8 cellular contexts compared by ENCODE assay signal in the genomic region with DNA sequence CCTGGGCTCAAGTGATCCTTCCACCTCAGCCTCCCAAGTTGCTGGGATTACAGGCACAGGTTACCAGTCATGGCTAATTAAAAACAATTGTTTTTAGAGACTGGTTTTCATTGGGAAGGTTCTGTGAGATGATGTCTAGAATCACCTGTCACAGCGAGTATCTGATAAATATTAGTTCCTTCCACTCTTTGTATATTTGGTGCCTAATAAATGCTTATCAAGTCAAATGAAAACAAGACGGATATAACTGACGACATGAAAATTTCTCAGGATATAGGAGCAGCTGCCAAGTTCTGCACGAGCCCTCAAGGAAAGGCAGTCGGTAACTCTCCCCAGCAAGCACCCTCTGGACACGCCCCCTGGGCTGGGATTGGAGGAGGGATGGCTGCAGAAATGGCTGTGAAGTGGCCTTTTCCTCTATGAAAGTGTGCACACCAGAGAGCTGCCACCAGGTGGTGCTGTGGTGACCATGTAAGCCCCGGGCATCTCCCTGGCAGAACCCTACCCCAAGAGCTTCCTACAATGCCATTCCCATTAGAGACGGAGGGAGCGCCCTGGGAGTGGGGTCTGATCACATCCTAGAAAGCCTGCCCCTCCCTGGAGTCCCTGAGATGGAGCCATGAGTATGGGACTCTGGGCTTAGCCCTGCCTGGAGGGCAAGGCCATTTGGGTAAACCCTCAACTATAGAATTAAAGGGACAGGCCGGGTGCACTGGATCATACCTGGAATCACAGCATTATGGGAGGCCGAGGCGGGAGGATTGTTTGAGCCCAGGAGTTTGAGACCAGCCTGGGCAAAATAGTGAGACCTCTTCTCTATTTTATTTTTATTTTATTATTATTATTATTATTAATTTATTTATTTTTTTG. TPM values are rescaled to one million over a fixed set of nuclear protein-coding genes. Genes with fewer than 3 reads are reported as not detected.
DNase-seq lines count a peak whose midpoint lies in the region; ATAC-seq and TF ChIP-seq lines count a peak whose summit lies in the region.

No MANE protein-coding gene starts in this region.

- peak; percentile 99 for ATAC-seq in body of pancreas
- ATAC-seq in HG02840 (IDR thresholded peaks at IDR 0.05; ENCODE audit: low FRiP score, unreplicated experiment): no peak

- H3K4me1 ChIP-seq in body of pancreas: no peaks in the 10 kb centered on the region

- no peaks in the 10 kb centered on the region for H3K9me3 ChIP-seq in body of pancreas

- 35% methylated on average over 12 of the region's 12 CpGs for WGBS in body of pancreas, 2 donors

- no peak overlapping the region for H3K27ac ChIP-seq in body of pancreas

- no peak for TF ChIP-seq POLR2A in body of pancreas (IDR thresholded peaks at IDR 0.05)

- peak; percentile 99 for DNase-seq in DMS 273 (lab: John Stamatoyannopoulos, UW; ENCODE audit: unreplicated experiment)
- DNase-seq in HFF-Myc (ENCODE audit: extremely low read depth, low read depth): peak; percentile 94
- peak; percentile 91 for DNase-seq in NCI-H2171 (lab: John Stamatoyannopoulos, UW)
- peak; percentile 90 for DNase-seq in UCSD-AML1 (lab: John Stamatoyannopoulos, UW; ENCODE audit: unreplicated experiment)
- peak; percentile 90 to 95 (median 92) for DNase-seq in body of pancreas
- DNase-seq in iPS-NIHi11 (ENCODE audit: low spot score): peak; percentile 95
- DNase-seq in stimulated activated CD4-positive, alpha-beta T cell treated with anti-CD3 and anti-CD28 coated beads, Interleukin-12 subunit alpha, Interleukin-12 subunit beta, amount 100 ng/mL, for 48 hours (ENCODE audit: low read depth in 2 of 3, low spot score in 1 of 3): peak; percentile 85 to 92 (median 88)

- TF ChIP-seq CTCF in HFF-Myc (IDR thresholded peaks at IDR 0.05; ENCODE audit: low read depth, low read length, missing control alignments) (peak; percentile 91), body of pancreas (IDR thresholded peaks at IDR 0.05) (peak; percentile 69 to 84 (median 80))

- no peak overlapping the region for H3K4me3 ChIP-seq in HFF-Myc (replicated peaks; ENCODE audit: low read depth, low read length)
- no peak overlapping the region for H3K4me3 ChIP-seq in body of pancreas

- intact Hi-C loops in body of pancreas (cut with DNase I): no loop called here

- H3K27me3 ChIP-seq in body of pancreas: no peaks in the 10 kb centered on the region

- no peaks in the 10 kb centered on the region for H3K36me3 ChIP-seq in body of pancreas (replicated peaks in 1 of 2; ENCODE audit: insufficient read depth in 1 of 2, low read depth in 2 of 2)

RNA-seq across cellular contexts. Expression of a gene that starts 50.9 kb away (rescaled TPM):
- not detected for total RNA-seq in body of pancreas
